24 cellular contexts compared by ENCODE assay signal in genomic region chr10:70723771-70724170, GRCh38. TPM values are rescaled to one million over a fixed set of nuclear protein-coding genes. Genes with fewer than 3 reads are reported as not detected.
DNase-seq lines count a peak whose midpoint lies in the region; FAIRE-seq and TF ChIP-seq lines count a peak whose summit lies in the region.
"Had no signal": no experiment of that assay in that cellular context is flagged by ENCODE, and none has a peak within 500 bp of the region (broad histone marks: within the 10 kb centered on the region; RNA-seq: fewer than 3 reads in every experiment).

No MANE protein-coding gene starts in this region.

- no peak overlapping the region for H3K18ac ChIP-seq in mesendoderm (ENCODE audit: low read length)

- no peak overlapping the region for H3K4me3 ChIP-seq in PC-9
- H3K4me3 ChIP-seq in bronchial epithelial cell (ENCODE audit: low read depth, low read length) = no peak overlapping the region
- no peak overlapping the region for H3K4me3 ChIP-seq in mesendoderm (ENCODE audit: low read length)
- no peak overlapping the region for H3K4me3 ChIP-seq in tibial artery
- H3K4me3 ChIP-seq: A549; BLaER1 treated with 17β-estradiol and CSF1 and Interleukin-3, amounts not matched to agents 10 nM and 100 nM; GM12878; GM23248 had no signal

- intact Hi-C loops in PC-9 (cut with micrococcal nuclease; ENCODE audit: unreplicated experiment) (no loop called here), tibial artery (cut with DNase I; ENCODE audit: low total_unique reads) (no loop called here), cardiac septum (cut with DNase I) (no loop called here)

- peaks cover 16% of the 10 kb centered on the region for H3F3A ChIP-seq in PC-9 (ENCODE audit: insufficient read depth, low read depth)

- no peaks in the 10 kb centered on the region for H3K27me3 ChIP-seq in PC-9 (ENCODE audit: insufficient read depth, low read depth)
- H3K27me3 ChIP-seq in bronchial epithelial cell (ENCODE audit: control insufficient read depth, insufficient read depth, low read length) = peaks cover 3% of the 10 kb centered on the region
- no peaks in the 10 kb centered on the region for H3K27me3 ChIP-seq in mesendoderm (ENCODE audit: insufficient read depth, low read length, poor library complexity)
- H3K27me3 ChIP-seq in tibial artery = peaks cover 0 to 2% of the 10 kb centered on the region in 2 donors
- H3K27me3 ChIP-seq: BE2C; BLaER1 treated with 17β-estradiol and CSF1 and Interleukin-3, amounts not matched to agents 10 nM and 100 nM had no signal

- H3K9ac ChIP-seq in mesendoderm (ENCODE audit: low read length) = no peak overlapping the region
- H3K9ac ChIP-seq: BLaER1 treated with 17β-estradiol and CSF1 and Interleukin-3, amounts not matched to agents 10 nM and 100 nM; GM23248 had no signal

- H3K79me1 ChIP-seq in mesendoderm (ENCODE audit: low read length) = no peaks in the 10 kb centered on the region

- no peak overlapping the region for H2AK5ac ChIP-seq in mesendoderm (ENCODE audit: low read length)

- no peak overlapping the region for H2BK15ac ChIP-seq in mesendoderm (replicated peaks; ENCODE audit: low read depth)

- H4K20me1 ChIP-seq in PC-9 (ENCODE audit: insufficient read depth) = no peaks in the 10 kb centered on the region
- H4K20me1 ChIP-seq: BLaER1 treated with 17β-estradiol and CSF1 and Interleukin-3, amounts not matched to agents 10 nM and 100 nM had no signal

- H2BK5ac ChIP-seq in mesendoderm (ENCODE audit: low read length) = no peak overlapping the region

- no TSS peak for BruUV-seq in PC-9 (replicated peaks; lab: Mats Ljungman, UMichigan)

- peak overlapping the region; percentile 80 for H3K27ac ChIP-seq in PC-9
- H3K27ac ChIP-seq in mesendoderm (ENCODE audit: low read depth, low read length) = peak overlapping the region; percentile 20
- H3K27ac ChIP-seq in tibial artery = no peak overlapping the region
- H3K27ac ChIP-seq: A549; BLaER1 treated with 17β-estradiol and CSF1 and Interleukin-3, amounts not matched to agents 10 nM and 100 nM; GM23248 had no signal

- H3K4me2 ChIP-seq in PC-9 (peak overlapping the region; percentile 59; the same call in 1 of the 2 replicates), mesendoderm (ENCODE audit: low read length) (no peak overlapping the region)
- H3K4me2 ChIP-seq: A549 had no signal

- H2AFZ ChIP-seq in PC-9 = no peak overlapping the region
- H2AFZ ChIP-seq: GM23248 had no signal

- no peak for DNase-seq in PC-9
- DNase-seq in bronchial epithelial cell (ENCODE audit: low read depth) = no peak
- DNase-seq in mesendoderm = no peak
- DNase-seq in tibial artery = no peak
- DNase-seq in cardiac septum (ENCODE audit: low spot score) = no peak
- no peak for DNase-seq in epidermal melanocyte (ENCODE audit: insufficient read length, low spot score)
- DNase-seq: 8988T; ACHN; AML-193; BE2C; CD4-positive, alpha-beta T cell; CD8-positive, alpha-beta memory T cell; DMS 273 treated with DMSO at 0.1 percent for 48 hours; DMS79; EL; GDM1; GM23248; H9 had no signal

- H2BK120ac ChIP-seq in mesendoderm (ENCODE audit: low read depth, low read length) = no peak overlapping the region

- H3K9me3 ChIP-seq in PC-9 (ENCODE audit: insufficient read depth, low read depth) (no peaks in the 10 kb centered on the region), tibial artery (no peaks in the 10 kb centered on the region)
- H3K9me3 ChIP-seq: A549; BE2C; BLaER1 treated with 17β-estradiol and CSF1 and Interleukin-3, amounts not matched to agents 10 nM and 100 nM had no signal

- H3K4ac ChIP-seq in mesendoderm (ENCODE audit: low read depth, low read length) = no peak overlapping the region

- WGBS in mesendoderm (ENCODE audit: extremely low coverage, insufficient coverage, low lambda C conversion rate) = no CpG with 5 or more reads among the region's 3 CpGs

- CTCF ChIA-PET in PC-9 (lab: Charles Lee) = no interaction called here

- H3K23ac ChIP-seq in mesendoderm (ENCODE audit: low read length) = no peak overlapping the region

- H3K36me3 ChIP-seq in PC-9 (ENCODE audit: low read depth) (no peaks in the 10 kb centered on the region), bronchial epithelial cell (ENCODE audit: control insufficient read depth, insufficient read depth, low read length) (no peaks in the 10 kb centered on the region), mesendoderm (ENCODE audit: control insufficient read depth, insufficient read depth, low read length) (no peaks in the 10 kb centered on the region), tibial artery (no peaks in the 10 kb centered on the region)
- H3K36me3 ChIP-seq: BE2C; BLaER1 treated with 17β-estradiol and CSF1 and Interleukin-3, amounts not matched to agents 10 nM and 100 nM had no signal

- H3K9me2 ChIP-seq in PC-9 (ENCODE audit: insufficient read depth) = no peaks in the 10 kb centered on the region

- H3K79me2 ChIP-seq in PC-9 (ENCODE audit: low read depth) = no peaks in the 10 kb centered on the region
- no peaks in the 10 kb centered on the region for H3K79me2 ChIP-seq in mesendoderm (ENCODE audit: control insufficient read depth, insufficient read depth, low read length)

- H3K4me1 ChIP-seq in PC-9 (replicated peaks; ENCODE audit: insufficient read depth) (peaks cover 25% of the 10 kb centered on the region), mesendoderm (ENCODE audit: control insufficient read depth, low read depth, low read length) (no peaks in the 10 kb centered on the region), tibial artery (no peaks in the 10 kb centered on the region)
- H3K4me1 ChIP-seq: BE2C had no signal

- H3K56ac ChIP-seq in mesendoderm (ENCODE audit: low read length) = no peak overlapping the region

- H4K8ac ChIP-seq in mesendoderm (ENCODE audit: low read depth, low read length) = no peak overlapping the region

- FAIRE-seq in bronchial epithelial cell (lab: Jason Lieb, UNC) = peak; percentile 73
- FAIRE-seq: A549, D721Med, GM12878, GM19239 had no signal

- POLR2A ChIA-PET in PC-9 (lab: Charles Lee; ENCODE audit: unreplicated experiment) = no interaction called here

- no peak overlapping the region for H4K5ac ChIP-seq in mesendoderm (ENCODE audit: low read length)

- TF ChIP-seq CTCF in PC-9 (conservative IDR thresholded peaks at IDR 0.05) = no peak
- TF ChIP-seq CTCF in bronchial epithelial cell (IDR thresholded peaks at IDR 0.05; ENCODE audit: insufficient read depth, low read length, severe bottlenecking) = no peak
- no peak for TF ChIP-seq CTCF in tibial artery (IDR thresholded peaks at IDR 0.05)

RNA-seq across cellular contexts. Expression of gene ADAMTS14, which starts 51.5 kb away (rescaled TPM):
- 1.9 and 2.7 TPM in 2 replicates for total RNA-seq in PC-9 (2021)
- under 0.01 and 0.26 TPM in 2 replicates for total RNA-seq in bronchial epithelial cell
- polyA plus RNA-seq in mesendoderm (2013, experiment 1 of 2) = 0.72 TPM
- 0.73 TPM for polyA plus RNA-seq in mesendoderm (2013, experiment 2 of 2)
- total RNA-seq in cardiac septum = 0.81 TPM
- total RNA-seq: CD4-positive, alpha-beta T cell; CD8-positive, alpha-beta memory T cell; GM12878 had no signal
- polyA plus RNA-seq: CD14-positive monocyte had no signal

Comparison
In these comparisons a context has a peak if more than half of its experiments do, and no peak if none do; other contexts are left out.
1. H3K27ac ChIP-seq: peak in PC-9 (single experiment) and mesendoderm (single experiment); none in tibial artery (0 of 2).